ENCODE assay signal across 13 cellular contexts in genomic region chr3:153835540-153835939, GRCh38.
A peak's percentile ranks its signal among the peaks of the same experiment; 100 is the strongest.
DNase-seq lines count a peak whose midpoint lies in the region; ATAC-seq and TF ChIP-seq lines count a peak whose summit lies in the region.
"Had no signal": no experiment of that assay in that cellular context is flagged by ENCODE, and none has a peak within 500 bp of the region (broad histone marks: within the 10 kb centered on the region; RNA-seq: fewer than 3 reads in every experiment).

No MANE protein-coding gene starts in this region.

- H3K36me3 ChIP-seq in SK-N-SH (replicated peaks in 1 of 2; ENCODE audit: control insufficient read depth in 1 of 2, insufficient read depth in 2 of 2, low read length in 1 of 2): no peaks in the 10 kb centered on the region
- H3K36me3 ChIP-seq in Panc1 (ENCODE audit: control insufficient read depth, insufficient read depth, low read length): no peaks in the 10 kb centered on the region

- no peaks in the 10 kb centered on the region for H3K9me2 ChIP-seq in SK-N-SH

- no peak for TF ChIP-seq EP300 in SK-N-SH (IDR thresholded peaks at IDR 0.05; ENCODE audit: borderline replicate concordance in 1 of 2, low read depth in 1 of 2, low read length in 1 of 2)

- DNase-seq in SK-N-SH: peak; percentile 10
- no peak for DNase-seq in Panc1 (ENCODE audit: low read depth, low spot score)
- no peak for DNase-seq in NCI-H345 treated with DMSO at 0.1 percent for 48 hours (lab: John Stamatoyannopoulos, UW; ENCODE audit: unreplicated experiment)
- DNase-seq in SIG-M5 (lab: John Stamatoyannopoulos, UW): no peak
- no peak for DNase-seq in midbrain (lab: John Stamatoyannopoulos, UW)
- no peak for DNase-seq in NCI-H2227 (lab: John Stamatoyannopoulos, UW; ENCODE audit: unreplicated experiment)
- DNase-seq: Caco-2, NCI-H2081 treated with DMSO at 0.1 percent for 48 hours, nephron progenitor cell, testis had no signal

- H3F3A ChIP-seq in SK-N-SH (replicated peaks; ENCODE audit: insufficient read depth): no peaks in the 10 kb centered on the region

- TF ChIP-seq CTCF in SK-N-SH (IDR thresholded peaks at IDR 0.05) (no peak; the same call in 1 of the 2 replicates), Panc1 (IDR thresholded peaks at IDR 0.05) (0 out of 2 replicates have a peak, but pooled peaks have one; percentile 3)

- no peak overlapping the region for H2AFZ ChIP-seq in SK-N-SH (ENCODE audit: low read depth)

- intact Hi-C loops in Panc1 (cut with micrococcal nuclease; ENCODE audit: unreplicated experiment): no loop called here

- in situ Hi-C loops in Panc1 (cut with HindIII; ENCODE audit: low pct_unique_long_range_greater_than_20kb, low sequenced_read_pairs): no loop called here

- H3K79me2 ChIP-seq in SK-N-SH (ENCODE audit: insufficient read depth): no peaks in the 10 kb centered on the region

- no peak; the same call in 2 of the 3 replicates for ATAC-seq in SK-N-SH treated with all-trans-retinoic acid at 6 μM for 48 hours
- peak; percentile 65 for ATAC-seq in HG02763 (IDR thresholded peaks at IDR 0.05; ENCODE audit: unreplicated experiment)
- ATAC-seq in Panc1: no peak
- ATAC-seq: left lobe of liver had no signal

- 34% methylated on average over 3 of the region's 3 CpGs for WGBS in SK-N-SH (ENCODE audit: low lambda C conversion rate)

- TF ChIP-seq RAD21 in SK-N-SH (IDR thresholded peaks at IDR 0.05; ENCODE audit: low read length): no peak

- no peak overlapping the region for H3K27ac ChIP-seq in SK-N-SH (ENCODE audit: low read depth in 2 of 2, low read length in 1 of 2)
- H3K27ac ChIP-seq in Panc1 (ENCODE audit: low read length): no peak overlapping the region
- H3K27ac ChIP-seq: testis had no signal

- H3K4me3 ChIP-seq in SK-N-SH (ENCODE audit: low read depth in 2 of 2, low read length in 1 of 2) (no peak overlapping the region), Panc1 (ENCODE audit: low read depth in 2 of 2, low read length in 2 of 2) (no peak overlapping the region)
- H3K4me3 ChIP-seq: testis had no signal

- H3K27me3 ChIP-seq in SK-N-SH (ENCODE audit: insufficient read depth) (no peaks in the 10 kb centered on the region), Panc1 (ENCODE audit: control insufficient read depth, insufficient read depth, low read length) (no peaks in the 10 kb centered on the region)
- H3K27me3 ChIP-seq: testis had no signal

- no peaks in the 10 kb centered on the region for H4K20me1 ChIP-seq in SK-N-SH (ENCODE audit: insufficient read depth)

- no peak overlapping the region for H3K4me2 ChIP-seq in SK-N-SH

- no peaks in the 10 kb centered on the region for H3K9me3 ChIP-seq in SK-N-SH
- no peaks in the 10 kb centered on the region for H3K9me3 ChIP-seq in Panc1 (ENCODE audit: control insufficient read depth, insufficient read depth, low read depth, low read length)
- H3K9me3 ChIP-seq: Caco-2, testis had no signal

- H3K4me1 ChIP-seq in SK-N-SH (ENCODE audit: control insufficient read depth in 1 of 2, insufficient read depth in 2 of 2, low read depth in 1 of 2, low read length in 1 of 2) (no peaks in the 10 kb centered on the region), Panc1 (ENCODE audit: control insufficient read depth, insufficient read depth, low read length) (no peaks in the 10 kb centered on the region)
- H3K4me1 ChIP-seq: Caco-2, testis had no signal

- CTCF ChIA-PET in SK-N-SH (lab: Yijun Ruan, JAX): interaction anchor here (0.7 to 1.2 kb wide), 4 partner anchors 9 to 601 kb away, joined by 3 to 5 read pairs (median 3); no protein-coding TSS in a partner anchor
- CTCF ChIA-PET in Panc1 (lab: Charles Lee): interaction anchor here (0.6 kb wide), 1 partner anchor 407 kb away, joined by 3 read pairs; no protein-coding TSS in a partner anchor

- BruUV-seq in Panc1 (replicated peaks; lab: Mats Ljungman, UMichigan): no TSS peak

- POLR2A ChIA-PET in SK-N-SH (lab: Yijun Ruan, JAX): no interaction called here
- POLR2A ChIA-PET in Panc1 (lab: Charles Lee): no interaction called here

- no peak overlapping the region for H3K9ac ChIP-seq in SK-N-SH

TF ChIP-seq in SK-N-SH, 30 proteins besides CTCF, POLR2A, EP300 and RAD21 (continues in another document):
- TF ChIP-seq REST (IDR thresholded peaks at IDR 0.05; ENCODE audit: low read depth, low read length) (no peak), SMC3 (IDR thresholded peaks at IDR 0.05; ENCODE audit: low read depth, low read length) (no peak), EZH2phosphoT487 (IDR thresholded peaks at IDR 0.05; ENCODE audit: borderline replicate concordance, low read depth) (no peak), JUND (IDR thresholded peaks at IDR 0.05) (no peak), YY1 (IDR thresholded peaks at IDR 0.05; ENCODE audit: low read depth) (no peak), MXI1 (IDR thresholded peaks at IDR 0.05; ENCODE audit: low read depth, low read length) (no peak), NFIC (IDR thresholded peaks at IDR 0.05; ENCODE audit: borderline replicate concordance) (no peak), POLR2AphosphoS5 (IDR thresholded peaks at IDR 0.05; ENCODE audit: low read depth, low read length) (no peak), CHD2 (IDR thresholded peaks at IDR 0.05; ENCODE audit: low read length, partially characterized antibody) (no peak), TEAD4 (IDR thresholded peaks at IDR 0.05; ENCODE audit: borderline replicate concordance, insufficient read depth) (no peak)

TF ChIP-seq in SK-N-SH treated with all-trans-retinoic acid at 6 μM for 48 hours, 23 proteins besides CTCF, POLR2A, EP300 and RAD21:
- TF ChIP-seq ZNF70 (CRISPR knock-in tag; IDR thresholded peaks at IDR 0.05): no peak
- no peak for TF ChIP-seq CSRNP3 (CRISPR knock-in tag; IDR thresholded peaks at IDR 0.05)
- no peak for TF ChIP-seq TOX (CRISPR knock-in tag; IDR thresholded peaks at IDR 0.05; ENCODE audit: borderline replicate concordance)
- TF ChIP-seq ZNF565 (CRISPR knock-in tag; conservative IDR thresholded peaks at IDR 0.05; ENCODE audit: low read depth): no peak
- no peak for TF ChIP-seq ISL1 (CRISPR knock-in tag; IDR thresholded peaks at IDR 0.05)
- no peak for TF ChIP-seq ZC3H10 (CRISPR knock-in tag; IDR thresholded peaks at IDR 0.05)
- TF ChIP-seq, protein P1, sequence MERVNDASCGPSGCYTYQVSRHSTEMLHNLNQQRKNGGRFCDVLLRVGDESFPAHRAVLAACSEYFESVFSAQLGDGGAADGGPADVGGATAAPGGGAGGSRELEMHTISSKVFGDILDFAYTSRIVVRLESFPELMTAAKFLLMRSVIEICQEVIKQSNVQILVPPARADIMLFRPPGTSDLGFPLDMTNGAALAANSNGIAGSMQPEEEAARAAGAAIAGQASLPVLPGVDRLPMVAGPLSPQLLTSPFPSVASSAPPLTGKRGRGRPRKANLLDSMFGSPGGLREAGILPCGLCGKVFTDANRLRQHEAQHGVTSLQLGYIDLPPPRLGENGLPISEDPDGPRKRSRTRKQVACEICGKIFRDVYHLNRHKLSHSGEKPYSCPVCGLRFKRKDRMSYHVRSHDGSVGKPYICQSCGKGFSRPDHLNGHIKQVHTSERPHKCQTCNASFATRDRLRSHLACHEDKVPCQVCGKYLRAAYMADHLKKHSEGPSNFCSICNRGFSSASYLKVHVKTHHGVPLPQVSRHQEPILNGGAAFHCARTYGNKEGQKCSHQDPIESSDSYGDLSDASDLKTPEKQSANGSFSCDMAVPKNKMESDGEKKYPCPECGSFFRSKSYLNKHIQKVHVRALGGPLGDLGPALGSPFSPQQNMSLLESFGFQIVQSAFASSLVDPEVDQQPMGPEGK (CRISPR knock-in tag; IDR thresholded peaks at IDR 0.05; ENCODE audit: borderline replicate concordance): no peak
- TF ChIP-seq CSDC2 (CRISPR knock-in tag; IDR thresholded peaks at IDR 0.05): no peak
- TF ChIP-seq OSR1 (CRISPR knock-in tag; IDR thresholded peaks at IDR 0.05): no peak
- no peak for TF ChIP-seq BACH2 (CRISPR knock-in tag; IDR thresholded peaks at IDR 0.05; ENCODE audit: borderline replicate concordance)
- no peak for TF ChIP-seq ESRRG (CRISPR knock-in tag; IDR thresholded peaks at IDR 0.05)
- TF ChIP-seq ARNTL (CRISPR knock-in tag; IDR thresholded peaks at IDR 0.05; ENCODE audit: borderline replicate concordance, low read depth): no peak
